In the genomic region with DNA sequence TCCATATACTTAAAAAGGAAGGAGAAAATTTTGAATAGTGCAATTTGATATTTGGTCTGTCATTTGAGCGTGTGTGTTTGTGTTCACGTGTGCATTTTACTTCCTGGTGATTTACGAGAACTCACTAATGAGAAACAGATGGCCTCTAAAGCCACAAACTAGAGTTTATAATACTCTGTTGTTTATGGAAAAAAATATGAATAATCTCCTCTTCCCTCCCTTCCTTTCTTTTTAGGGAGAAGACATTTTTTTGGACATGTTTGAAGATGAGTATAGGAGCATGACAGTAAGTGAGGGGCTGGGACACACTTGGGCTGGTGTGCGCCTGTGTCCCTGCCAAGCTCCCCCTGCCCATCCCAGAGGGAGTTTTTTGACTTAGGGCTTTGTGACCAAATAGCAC, we compare ENCODE assay signal across 11 cellular contexts.
DNase-seq lines count a peak whose midpoint lies in the region; ATAC-seq and TF ChIP-seq lines count a peak whose summit lies in the region.
"Had no signal": no experiment of that assay in that cellular context is flagged by ENCODE, and none has a peak within 500 bp of the region (broad histone marks: within the 10 kb centered on the region; RNA-seq: fewer than 3 reads in every experiment).

No MANE protein-coding gene starts in this region.

- H3K36me3 ChIP-seq in sigmoid colon: peaks cover 0 to 38% (median 9%) of the 10 kb centered on the region in 4 donors
- peaks cover 22% of the 10 kb centered on the region for H3K36me3 ChIP-seq in CD8-positive, alpha-beta memory T cell (ENCODE audit: insufficient read depth, low read length)

- POLR2A ChIA-PET in CD8-positive, alpha-beta memory T cell (lab: Charles Lee): no interaction called here

- DNase-seq in EL: peak; percentile 81
- DNase-seq in M059J (ENCODE audit: low read depth): peak; percentile 63
- DNase-seq in dedifferentiated amniotic fluid mesenchymal stem cell (ENCODE audit: extremely low spot score): peak; percentile 93
- peak; percentile 57 for DNase-seq in sigmoid colon
- no peak for DNase-seq in NCI-H146 treated with DMSO at 0.1 percent for 48 hours (lab: John Stamatoyannopoulos, UW; ENCODE audit: unreplicated experiment)
- no peak for DNase-seq in CD8-positive, alpha-beta memory T cell
- DNase-seq in stimulated activated effector memory CD8-positive, alpha-beta T cell treated with anti-CD3 and anti-CD28 coated beads, Interleukin-12 subunit alpha, Interleukin-12 subunit beta, amount 100 ng/mL, for 72 hours (ENCODE audit: low spot score in 2 of 2): no peak
- DNase-seq: GOT3, natural killer cell had no signal

- H3K27ac Mint-ChIP-seq in CD8-positive, alpha-beta memory T cell: no peak overlapping the region
- no peak overlapping the region for H3K27ac Mint-ChIP-seq in stimulated activated effector memory CD8-positive, alpha-beta T cell treated with anti-CD3 and anti-CD28 coated beads, Interleukin-12 subunit alpha, Interleukin-12 subunit beta, amount 100 ng/mL, for 72 hours
- H3K27ac Mint-ChIP-seq: natural killer cell had no signal

- H3K9me3 ChIP-seq in sigmoid colon: no peaks in the 10 kb centered on the region
- H3K9me3 ChIP-seq in CD8-positive, alpha-beta memory T cell (ENCODE audit: low read length): no peaks in the 10 kb centered on the region

- H3K4me3 Mint-ChIP-seq in CD8-positive, alpha-beta memory T cell: no peak overlapping the region
- H3K4me3 Mint-ChIP-seq in stimulated activated effector memory CD8-positive, alpha-beta T cell treated with anti-CD3 and anti-CD28 coated beads, Interleukin-12 subunit alpha, Interleukin-12 subunit beta, amount 100 ng/mL, for 72 hours: no peak overlapping the region
- H3K4me3 Mint-ChIP-seq: natural killer cell; stimulated activated naive CD8-positive, alpha-beta T cell treated with anti-CD3 and anti-CD28 coated beads, Interleukin-15, Interleukin-2, amounts not matched to agents 100 ng/mL and 50 ng/mL, for 24 hours had no signal

- no peaks in the 10 kb centered on the region for H3K27me3 ChIP-seq in sigmoid colon
- no peaks in the 10 kb centered on the region for H3K27me3 ChIP-seq in CD8-positive, alpha-beta memory T cell (ENCODE audit: insufficient read depth, low read length, poor library complexity, severe bottlenecking)

- TF ChIP-seq CTCF in sigmoid colon (IDR thresholded peaks at IDR 0.05): no peak

- peaks cover 11 to 71% (median 12%) of the 10 kb centered on the region in 3 donors for H3K36me3 Mint-ChIP-seq in CD8-positive, alpha-beta memory T cell
- peaks cover 69% of the 10 kb centered on the region for H3K36me3 Mint-ChIP-seq in stimulated activated effector memory CD8-positive, alpha-beta T cell treated with anti-CD3 and anti-CD28 coated beads, Interleukin-12 subunit alpha, Interleukin-12 subunit beta, amount 100 ng/mL, for 72 hours

- ATAC-seq in GM21381 (IDR thresholded peaks at IDR 0.05; ENCODE audit: unreplicated experiment): no peak
- no peak for ATAC-seq in stimulated activated effector memory CD8-positive, alpha-beta T cell treated with anti-CD3 and anti-CD28 coated beads, Interleukin-12 subunit alpha, Interleukin-12 subunit beta, amount 100 ng/mL, for 72 hours
- ATAC-seq: natural killer cell had no signal

- intact Hi-C loops in sigmoid colon (cut with DNase I): no loop called here

- H3K4me3 ChIP-seq in sigmoid colon: no peak overlapping the region
- no peak overlapping the region for H3K4me3 ChIP-seq in CD8-positive, alpha-beta memory T cell (ENCODE audit: low read length)

- TF ChIP-seq EP300 in sigmoid colon (IDR thresholded peaks at IDR 0.05): peak in 1 of 4 donors; percentile 6

- TF ChIP-seq POLR2A in sigmoid colon (IDR thresholded peaks at IDR 0.05): no peak

- H3K27ac ChIP-seq in sigmoid colon: peak overlapping the region in 3 of 4 donors; percentile 33 to 47 (median 40)
- no peak overlapping the region for H3K27ac ChIP-seq in CD8-positive, alpha-beta memory T cell (ENCODE audit: low read depth, low read length)

- CTCF ChIA-PET in CD8-positive, alpha-beta memory T cell (lab: Charles Lee): no interaction called here

- no peaks in the 10 kb centered on the region for H3K9me3 Mint-ChIP-seq in CD8-positive, alpha-beta memory T cell
- no peaks in the 10 kb centered on the region for H3K9me3 Mint-ChIP-seq in stimulated activated effector memory CD8-positive, alpha-beta T cell treated with anti-CD3 and anti-CD28 coated beads, Interleukin-12 subunit alpha, Interleukin-12 subunit beta, amount 100 ng/mL, for 72 hours
- H3K9me3 Mint-ChIP-seq: natural killer cell; stimulated activated naive CD8-positive, alpha-beta T cell treated with anti-CD3 and anti-CD28 coated beads, Interleukin-15, Interleukin-2, amounts not matched to agents 100 ng/mL and 50 ng/mL, for 24 hours had no signal

- H3K4me1 ChIP-seq in sigmoid colon: peaks cover 0 to 21% (median 15%) of the 10 kb centered on the region in 4 donors
- peaks cover 21% of the 10 kb centered on the region for H3K4me1 ChIP-seq in CD8-positive, alpha-beta memory T cell (ENCODE audit: insufficient read depth, low read length)

- H3K4me1 Mint-ChIP-seq in CD8-positive, alpha-beta memory T cell: peaks cover 15 to 21% (median 19%) of the 10 kb centered on the region in 3 donors
- peaks cover 44% of the 10 kb centered on the region for H3K4me1 Mint-ChIP-seq in stimulated activated effector memory CD8-positive, alpha-beta T cell treated with anti-CD3 and anti-CD28 coated beads, Interleukin-12 subunit alpha, Interleukin-12 subunit beta, amount 100 ng/mL, for 72 hours

- H3K27me3 Mint-ChIP-seq in CD8-positive, alpha-beta memory T cell: no peaks in the 10 kb centered on the region
- H3K27me3 Mint-ChIP-seq: stimulated activated naive CD8-positive, alpha-beta T cell treated with anti-CD3 and anti-CD28 coated beads, Interleukin-15, Interleukin-2, amounts not matched to agents 100 ng/mL and 50 ng/mL, for 24 hours had no signal

- 76% methylated on average over 4 of the region's 4 CpGs for WGBS in sigmoid colon, 2 donors

Comparison
In these comparisons a context has a peak if more than half of its experiments do, and no peak if none do; other contexts are left out.
1. DNase-seq: peak in EL (single experiment), M059J (single experiment), dedifferentiated amniotic fluid mesenchymal stem cell (single experiment) and sigmoid colon (single experiment); none in NCI-H146 treated with DMSO at 0.1 percent for 48 hours (single experiment), CD8-positive, alpha-beta memory T cell (0 of 5) and stimulated activated effector memory CD8-positive, alpha-beta T cell treated with anti-CD3 and anti-CD28 coated beads, Interleukin-12 subunit alpha, Interleukin-12 subunit beta, amount 100 ng/mL, for 72 hours (0 of 2).